Comparison of ENCODE assay signal across 11 cellular contexts in the genomic region with DNA sequence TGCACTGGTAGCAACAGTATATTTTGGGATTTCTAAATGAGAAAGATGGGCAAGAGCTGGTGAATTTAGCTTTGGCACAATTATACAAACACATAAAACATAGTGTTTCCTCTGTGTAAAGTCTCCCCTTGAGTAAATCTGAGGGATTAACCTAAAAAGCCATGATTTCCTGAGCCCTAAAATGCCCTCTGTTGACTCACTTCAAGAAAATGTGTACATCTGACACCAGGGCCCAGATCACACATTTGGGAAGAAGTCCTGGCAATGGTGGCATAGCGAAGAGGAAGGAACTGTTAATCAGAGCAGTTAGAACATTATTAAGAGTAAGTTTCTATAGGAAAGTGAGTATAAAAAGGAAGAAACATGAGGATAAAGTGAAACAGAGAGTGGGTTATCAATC.
"Had no signal": no experiment of that assay in that cellular context is flagged by ENCODE, and none has a peak within 500 bp of the region (broad histone marks: within the 10 kb centered on the region; RNA-seq: fewer than 3 reads in every experiment).

No MANE protein-coding gene starts in this region.

- ATAC-seq: gastroesophageal sphincter, left ventricle myocardium superior had no signal

- H3K36me3 ChIP-seq: brain microvascular endothelial cell, gastroesophageal sphincter, ovary had no signal

- DNase-seq: activated CD4-positive, alpha-beta T cell treated with anti-CD3 and anti-CD28 coated beads, Interleukin-2, amount 50 U/mL, for 1 hour; activated CD4-positive, CD25-positive, alpha-beta regulatory T cell; activated T-cell treated with anti-CD3 and anti-CD28 coated beads, Interleukin-2, amount 50 U/mL, for 1 hour; brain microvascular endothelial cell; effector memory CD4-positive, alpha-beta T cell; left ventricle myocardium superior; mesenchymal stem cell; nephron progenitor cell; ovary; stimulated activated CD4-positive, alpha-beta T cell treated with anti-CD3 and anti-CD28 coated beads, Interleukin-4, amount 100 ng/mL, for 1 hour had no signal

- H3K4me3 ChIP-seq: gastroesophageal sphincter, ovary had no signal

- H3K4me1 ChIP-seq: gastroesophageal sphincter had no signal

- H3K9me3 ChIP-seq: gastroesophageal sphincter, ovary had no signal

- H3K27me3 ChIP-seq: brain microvascular endothelial cell, gastroesophageal sphincter, ovary had no signal
